In the genomic region with DNA sequence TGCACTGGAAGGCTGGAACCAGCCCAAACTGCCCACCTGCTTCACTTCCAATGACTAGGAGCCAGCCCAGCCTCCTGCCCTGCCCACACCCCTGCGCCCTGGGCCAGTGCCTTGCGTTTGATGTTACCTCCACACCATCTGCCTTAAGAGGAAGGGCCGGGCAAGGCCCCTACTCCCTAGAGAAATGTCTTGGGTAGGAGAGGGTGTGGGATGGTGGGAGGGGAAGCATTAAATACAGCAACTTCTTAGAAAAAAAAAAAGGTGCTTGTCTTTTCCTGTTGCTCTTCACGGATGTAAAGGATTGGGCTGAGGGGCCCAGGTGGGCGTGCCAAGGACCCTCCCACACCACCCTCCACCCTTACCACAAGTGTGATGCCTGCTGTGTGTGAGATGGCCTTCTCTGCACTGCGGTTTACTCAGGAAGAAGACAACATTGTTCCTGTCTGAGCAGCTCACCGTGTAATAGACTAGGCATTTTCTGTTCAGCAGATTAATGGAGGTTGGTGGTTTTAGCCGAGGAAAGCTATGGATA, we compare ENCODE assay signal across 1 cellular context.
TF ChIP-seq lines count a peak whose summit lies in the region.

No MANE protein-coding gene starts in this region.

TF ChIP-seq in WTC11, 78 proteins besides CTCF, POLR2A, EP300 and RAD21 (continued from another document):
- TF ChIP-seq, protein P1, sequence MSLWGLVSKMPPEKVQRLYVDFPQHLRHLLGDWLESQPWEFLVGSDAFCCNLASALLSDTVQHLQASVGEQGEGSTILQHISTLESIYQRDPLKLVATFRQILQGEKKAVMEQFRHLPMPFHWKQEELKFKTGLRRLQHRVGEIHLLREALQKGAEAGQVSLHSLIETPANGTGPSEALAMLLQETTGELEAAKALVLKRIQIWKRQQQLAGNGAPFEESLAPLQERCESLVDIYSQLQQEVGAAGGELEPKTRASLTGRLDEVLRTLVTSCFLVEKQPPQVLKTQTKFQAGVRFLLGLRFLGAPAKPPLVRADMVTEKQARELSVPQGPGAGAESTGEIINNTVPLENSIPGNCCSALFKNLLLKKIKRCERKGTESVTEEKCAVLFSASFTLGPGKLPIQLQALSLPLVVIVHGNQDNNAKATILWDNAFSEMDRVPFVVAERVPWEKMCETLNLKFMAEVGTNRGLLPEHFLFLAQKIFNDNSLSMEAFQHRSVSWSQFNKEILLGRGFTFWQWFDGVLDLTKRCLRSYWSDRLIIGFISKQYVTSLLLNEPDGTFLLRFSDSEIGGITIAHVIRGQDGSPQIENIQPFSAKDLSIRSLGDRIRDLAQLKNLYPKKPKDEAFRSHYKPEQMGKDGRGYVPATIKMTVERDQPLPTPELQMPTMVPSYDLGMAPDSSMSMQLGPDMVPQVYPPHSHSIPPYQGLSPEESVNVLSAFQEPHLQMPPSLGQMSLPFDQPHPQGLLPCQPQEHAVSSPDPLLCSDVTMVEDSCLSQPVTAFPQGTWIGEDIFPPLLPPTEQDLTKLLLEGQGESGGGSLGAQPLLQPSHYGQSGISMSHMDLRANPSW (CRISPR knock-in tag; conservative IDR thresholded peaks at IDR 0.05; ENCODE audit: low read depth): no peak
- TF ChIP-seq SMAD4 (CRISPR knock-in tag; IDR thresholded peaks at IDR 0.05): no peak
- TF ChIP-seq, protein P2, sequence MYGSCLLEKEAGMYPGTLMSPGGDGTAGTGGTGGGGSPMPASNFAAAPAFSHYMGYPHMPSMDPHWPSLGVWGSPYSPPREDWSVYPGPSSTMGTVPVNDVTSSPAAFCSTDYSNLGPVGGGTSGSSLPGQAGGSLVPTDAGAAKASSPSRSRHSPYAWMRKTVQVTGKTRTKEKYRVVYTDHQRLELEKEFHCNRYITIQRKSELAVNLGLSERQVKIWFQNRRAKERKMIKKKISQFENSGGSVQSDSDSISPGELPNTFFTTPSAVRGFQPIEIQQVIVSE (CRISPR knock-in tag; IDR thresholded peaks at IDR 0.05; ENCODE audit: borderline replicate concordance): no peak
